In genomic region chr12:56143870-56144269, GRCh38 we compare ENCODE assay signal across 1 cellular context.
TF ChIP-seq lines count a peak whose summit lies in the region.

No MANE protein-coding gene starts in this region.

TF ChIP-seq in H1, 55 proteins besides CTCF, POLR2A, EP300 and RAD21:
- TF ChIP-seq SIRT6 (IDR thresholded peaks at IDR 0.05; ENCODE audit: low read length) (no peak), PHF8 (conservative IDR thresholded peaks at IDR 0.05; ENCODE audit: low read depth, low read length) (no peak), SAP30 (IDR thresholded peaks at IDR 0.05; ENCODE audit: insufficient read depth, insufficient replicate concordance, low read length) (no peak), TBP (IDR thresholded peaks at IDR 0.05; ENCODE audit: low read depth, low read length) (no peak), GTF2F1 (IDR thresholded peaks at IDR 0.05; ENCODE audit: borderline replicate concordance, low read depth, low read length) (no peak), SRF (IDR thresholded peaks at IDR 0.05; ENCODE audit: low read depth, low read length) (no peak), POU5F1 (IDR thresholded peaks at IDR 0.05; ENCODE audit: low read depth, low read length) (no peak), CTBP2 (IDR thresholded peaks at IDR 0.05; ENCODE audit: borderline replicate concordance, insufficient read depth, insufficient read length, low read length) (no peak), RFX5 (IDR thresholded peaks at IDR 0.05; ENCODE audit: borderline replicate concordance, low read depth, low read length) (no peak), MAX (IDR thresholded peaks at IDR 0.05) (no peak), TAF1 (IDR thresholded peaks at IDR 0.05; ENCODE audit: low read depth, low read length) (no peak), ZNF274 (IDR thresholded peaks at IDR 0.05; ENCODE audit: borderline replicate concordance, extremely low read depth, low read length) (no peak), CBX8 (IDR thresholded peaks at IDR 0.05; ENCODE audit: borderline replicate concordance, low read depth, low read length) (no peak), SP4 (IDR thresholded peaks at IDR 0.05; ENCODE audit: low read length) (no peak), MAFK (IDR thresholded peaks at IDR 0.05; ENCODE audit: low read depth, low read length) (no peak)
